In genomic region chr22:22060200-22061084, GRCh38 we compare ENCODE assay signal across 8 cellular contexts.
DNase-seq lines count a peak whose midpoint lies in the region; TF ChIP-seq lines count a peak whose summit lies in the region.

No MANE protein-coding gene starts in this region.

- H3K27ac ChIP-seq in ascending aorta, result peak overlapping the region in 1 of 2 donors; percentile 45

- intact Hi-C loops in head of caudate nucleus (cut with DNase I) (no loop called here), posterior cingulate gyrus (cut with DNase I) (loop anchor here (5.0 kb wide), 1 partner anchor 177 kb away; no protein-coding TSS in a partner anchor), ascending aorta (cut with DNase I) (no loop called here)

- no peaks in the 10 kb centered on the region for H3K27me3 ChIP-seq in ascending aorta

- DNase-seq in ACHN, result peak; percentile 51
- DNase-seq in NCI-H460 (ENCODE audit: extremely low read depth, low read depth), result peak; percentile 32
- peak; percentile 80 for DNase-seq in activated T-cell treated with anti-CD3 and anti-CD28 coated beads, Interleukin-2, amount 50 U/mL, for 48 hours
- peak; percentile 25 to 91 (median 70) for DNase-seq in head of caudate nucleus
- DNase-seq in posterior cingulate gyrus, result peak; percentile 25 to 95 (median 72)
- no peak for DNase-seq in ascending aorta (ENCODE audit: low spot score in 2 of 2)
- no peak for DNase-seq in LoVo (ENCODE audit: low spot score)

- H3K9me3 ChIP-seq in ascending aorta, result no peaks in the 10 kb centered on the region

- peaks cover 0 to 13% of the 10 kb centered on the region in 2 donors for H3K4me1 ChIP-seq in ascending aorta

- H3K36me3 ChIP-seq in ascending aorta, result no peaks in the 10 kb centered on the region

- no peak overlapping the region for H3K4me3 ChIP-seq in ascending aorta

- in situ Hi-C loops in ACHN (cut with HindIII; ENCODE audit: low pct_ligation_motif_present, low pct_unique_long_range_greater_than_20kb, low sequenced_read_pairs), result no loop called here

- peak; percentile 97 for TF ChIP-seq CTCF in GM12874 (IDR thresholded peaks at IDR 0.05; ENCODE audit: insufficient read depth, low read depth, low read length)
- TF ChIP-seq CTCF in ascending aorta (IDR thresholded peaks at IDR 0.05), result peak in 1 of 3 experiments; percentile 43

Comparison
In these comparisons a context has a peak if more than half of its experiments do, and no peak if none do; other contexts are left out.
1. DNase-seq: peak in ACHN (single experiment), NCI-H460 (single experiment), activated T-cell treated with anti-CD3 and anti-CD28 coated beads, Interleukin-2, amount 50 U/mL, for 48 hours (2 of 2), head of caudate nucleus (42 of 42) and posterior cingulate gyrus (10 of 10); none in ascending aorta (0 of 2) and LoVo (single experiment).